In the genomic region with DNA sequence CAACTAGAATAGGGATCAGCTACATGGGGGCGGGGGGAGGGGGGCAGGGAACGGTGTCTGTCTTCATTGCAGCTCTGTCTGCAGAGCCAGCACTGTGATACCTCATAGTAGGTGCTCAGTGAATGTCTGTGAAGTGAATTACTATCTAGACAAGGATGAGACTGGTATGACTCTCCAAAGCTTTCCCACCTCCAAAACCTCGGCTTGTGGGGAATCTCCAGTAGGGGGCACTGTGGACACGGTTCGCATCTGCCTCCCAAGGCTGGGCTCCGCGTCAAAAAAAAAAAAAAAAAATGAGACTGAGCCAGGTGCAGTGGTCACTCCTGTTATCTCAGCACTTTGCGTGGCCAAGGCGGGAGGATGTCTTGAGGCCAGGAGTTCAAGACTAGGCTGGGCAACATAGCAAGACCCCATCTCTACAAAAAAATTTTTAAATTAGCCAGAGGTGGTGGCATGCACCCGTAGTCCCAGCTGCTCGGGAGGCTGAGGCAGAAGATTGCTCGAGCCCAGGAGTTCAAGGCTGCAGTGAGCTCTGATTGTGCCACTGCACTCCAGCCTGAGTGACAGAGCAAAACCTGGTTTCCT, we compare ENCODE assay signal across 1 cellular context.
TF ChIP-seq lines count a peak whose summit lies in the region.

No MANE protein-coding gene starts in this region.

TF ChIP-seq in K562, 482 proteins besides CTCF, POLR2A, EP300 and RAD21 (continued from another document and continues in another):
- no peak for TF ChIP-seq SFPQ (IDR thresholded peaks at IDR 0.05; ENCODE audit: low read depth, low read length)
- no peak for TF ChIP-seq ZBTB26 (CRISPR knock-in tag; IDR thresholded peaks at IDR 0.05)
- TF ChIP-seq, protein P1, sequence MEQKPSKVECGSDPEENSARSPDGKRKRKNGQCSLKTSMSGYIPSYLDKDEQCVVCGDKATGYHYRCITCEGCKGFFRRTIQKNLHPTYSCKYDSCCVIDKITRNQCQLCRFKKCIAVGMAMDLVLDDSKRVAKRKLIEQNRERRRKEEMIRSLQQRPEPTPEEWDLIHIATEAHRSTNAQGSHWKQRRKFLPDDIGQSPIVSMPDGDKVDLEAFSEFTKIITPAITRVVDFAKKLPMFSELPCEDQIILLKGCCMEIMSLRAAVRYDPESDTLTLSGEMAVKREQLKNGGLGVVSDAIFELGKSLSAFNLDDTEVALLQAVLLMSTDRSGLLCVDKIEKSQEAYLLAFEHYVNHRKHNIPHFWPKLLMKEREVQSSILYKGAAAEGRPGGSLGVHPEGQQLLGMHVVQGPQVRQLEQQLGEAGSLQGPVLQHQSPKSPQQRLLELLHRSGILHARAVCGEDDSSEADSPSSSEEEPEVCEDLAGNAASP (IDR thresholded peaks at IDR 0.05) = no peak
- no peak for TF ChIP-seq NCOA6 (IDR thresholded peaks at IDR 0.05)
- TF ChIP-seq, protein P2, sequence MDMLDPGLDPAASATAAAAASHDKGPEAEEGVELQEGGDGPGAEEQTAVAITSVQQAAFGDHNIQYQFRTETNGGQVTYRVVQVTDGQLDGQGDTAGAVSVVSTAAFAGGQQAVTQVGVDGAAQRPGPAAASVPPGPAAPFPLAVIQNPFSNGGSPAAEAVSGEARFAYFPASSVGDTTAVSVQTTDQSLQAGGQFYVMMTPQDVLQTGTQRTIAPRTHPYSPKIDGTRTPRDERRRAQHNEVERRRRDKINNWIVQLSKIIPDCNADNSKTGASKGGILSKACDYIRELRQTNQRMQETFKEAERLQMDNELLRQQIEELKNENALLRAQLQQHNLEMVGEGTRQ (CRISPR knock-in tag; IDR thresholded peaks at IDR 0.05) = no peak
- no peak for TF ChIP-seq ZNF232 (CRISPR knock-in tag; IDR thresholded peaks at IDR 0.05)
- TF ChIP-seq FOXA3 (CRISPR knock-in tag; conservative IDR thresholded peaks at IDR 0.05 in 1 of 2, IDR thresholded peaks at IDR 0.05 in 1 of 2) = no peak
- no peak for TF ChIP-seq TCFL5 (CRISPR knock-in tag; conservative IDR thresholded peaks at IDR 0.05)
- no peak for TF ChIP-seq NCOA1 (IDR thresholded peaks at IDR 0.05; ENCODE audit: low read depth)
- TF ChIP-seq PCBP1 (IDR thresholded peaks at IDR 0.05; ENCODE audit: low read depth, low read length, poor library complexity, severe bottlenecking) = no peak
- TF ChIP-seq RNF2 (IDR thresholded peaks at IDR 0.05) = no peak
- peak; percentile 43 for TF ChIP-seq CBFA2T2 (conservative IDR thresholded peaks at IDR 0.05)
- TF ChIP-seq ZBTB5 (IDR thresholded peaks at IDR 0.05) = no peak
- no peak for TF ChIP-seq SRSF3 (IDR thresholded peaks at IDR 0.05; ENCODE audit: insufficient read depth, low read length)
- no peak for TF ChIP-seq ZBTB17 (CRISPR knock-in tag; IDR thresholded peaks at IDR 0.05)
- TF ChIP-seq, protein P3, sequence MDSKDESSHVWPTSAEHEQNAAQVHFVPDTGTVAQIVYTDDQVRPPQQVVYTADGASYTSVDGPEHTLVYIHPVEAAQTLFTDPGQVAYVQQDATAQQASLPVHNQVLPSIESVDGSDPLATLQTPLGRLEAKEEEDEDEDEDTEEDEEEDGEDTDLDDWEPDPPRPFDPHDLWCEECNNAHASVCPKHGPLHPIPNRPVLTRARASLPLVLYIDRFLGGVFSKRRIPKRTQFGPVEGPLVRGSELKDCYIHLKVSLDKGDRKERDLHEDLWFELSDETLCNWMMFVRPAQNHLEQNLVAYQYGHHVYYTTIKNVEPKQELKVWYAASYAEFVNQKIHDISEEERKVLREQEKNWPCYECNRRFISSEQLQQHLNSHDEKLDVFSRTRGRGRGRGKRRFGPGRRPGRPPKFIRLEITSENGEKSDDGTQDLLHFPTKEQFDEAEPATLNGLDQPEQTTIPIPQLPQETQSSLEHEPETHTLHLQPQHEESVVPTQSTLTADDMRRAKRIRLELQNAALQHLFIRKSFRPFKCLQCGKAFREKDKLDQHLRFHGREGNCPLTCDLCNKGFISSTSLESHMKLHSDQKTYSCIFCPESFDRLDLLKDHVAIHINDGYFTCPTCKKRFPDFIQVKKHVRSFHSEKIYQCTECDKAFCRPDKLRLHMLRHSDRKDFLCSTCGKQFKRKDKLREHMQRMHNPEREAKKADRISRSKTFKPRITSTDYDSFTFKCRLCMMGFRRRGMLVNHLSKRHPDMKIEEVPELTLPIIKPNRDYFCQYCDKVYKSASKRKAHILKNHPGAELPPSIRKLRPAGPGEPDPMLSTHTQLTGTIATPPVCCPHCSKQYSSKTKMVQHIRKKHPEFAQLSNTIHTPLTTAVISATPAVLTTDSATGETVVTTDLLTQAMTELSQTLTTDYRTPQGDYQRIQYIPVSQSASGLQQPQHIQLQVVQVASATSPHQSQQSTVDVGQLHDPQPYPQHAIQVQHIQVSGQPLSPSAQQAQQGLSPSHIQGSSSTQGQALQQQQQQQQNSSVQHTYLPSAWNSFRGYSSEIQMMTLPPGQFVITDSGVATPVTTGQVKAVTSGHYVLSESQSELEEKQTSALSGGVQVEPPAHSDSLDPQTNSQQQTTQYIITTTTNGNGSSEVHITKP (IDR thresholded peaks at IDR 0.05; ENCODE audit: partially characterized antibody) = no peak
- no peak for TF ChIP-seq FOXJ2 (tag; IDR thresholded peaks at IDR 0.05)
- TF ChIP-seq, protein P4, sequence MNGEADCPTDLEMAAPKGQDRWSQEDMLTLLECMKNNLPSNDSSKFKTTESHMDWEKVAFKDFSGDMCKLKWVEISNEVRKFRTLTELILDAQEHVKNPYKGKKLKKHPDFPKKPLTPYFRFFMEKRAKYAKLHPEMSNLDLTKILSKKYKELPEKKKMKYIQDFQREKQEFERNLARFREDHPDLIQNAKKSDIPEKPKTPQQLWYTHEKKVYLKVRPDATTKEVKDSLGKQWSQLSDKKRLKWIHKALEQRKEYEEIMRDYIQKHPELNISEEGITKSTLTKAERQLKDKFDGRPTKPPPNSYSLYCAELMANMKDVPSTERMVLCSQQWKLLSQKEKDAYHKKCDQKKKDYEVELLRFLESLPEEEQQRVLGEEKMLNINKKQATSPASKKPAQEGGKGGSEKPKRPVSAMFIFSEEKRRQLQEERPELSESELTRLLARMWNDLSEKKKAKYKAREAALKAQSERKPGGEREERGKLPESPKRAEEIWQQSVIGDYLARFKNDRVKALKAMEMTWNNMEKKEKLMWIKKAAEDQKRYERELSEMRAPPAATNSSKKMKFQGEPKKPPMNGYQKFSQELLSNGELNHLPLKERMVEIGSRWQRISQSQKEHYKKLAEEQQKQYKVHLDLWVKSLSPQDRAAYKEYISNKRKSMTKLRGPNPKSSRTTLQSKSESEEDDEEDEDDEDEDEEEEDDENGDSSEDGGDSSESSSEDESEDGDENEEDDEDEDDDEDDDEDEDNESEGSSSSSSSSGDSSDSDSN (IDR thresholded peaks at IDR 0.05; ENCODE audit: borderline replicate concordance in 1 of 2, low read depth in 2 of 2, low read length in 2 of 2) = no peak
- 0 out of 4 replicates have a peak, but pooled peaks of 1 of the 2 experiments have one; percentile 12 for TF ChIP-seq ETV6 (IDR thresholded peaks at IDR 0.05; ENCODE audit: borderline replicate concordance in 1 of 2, low read depth in 2 of 2, low read length in 1 of 2)
- no peak for TF ChIP-seq ETV6 (CRISPR knock-in tag; IDR thresholded peaks at IDR 0.05; ENCODE audit: borderline replicate concordance)
- TF ChIP-seq ZNF830 (CRISPR knock-in tag; IDR thresholded peaks at IDR 0.05) = no peak
- TF ChIP-seq POLR3A (IDR thresholded peaks at IDR 0.05; ENCODE audit: borderline replicate concordance, extremely low read depth, insufficient read depth, insufficient read length) = no peak
- no peak for TF ChIP-seq SRF (CRISPR knock-in tag; IDR thresholded peaks at IDR 0.05)
- TF ChIP-seq ZBED1 (IDR thresholded peaks at IDR 0.05) = no peak; the same call in 1 of the 2 replicates
- no peak for TF ChIP-seq MAFF (IDR thresholded peaks at IDR 0.05; ENCODE audit: low read length)
- no peak for TF ChIP-seq CUX1 (CRISPR knock-in tag; IDR thresholded peaks at IDR 0.05)
- 0 out of 3 replicates have a peak, but pooled peaks of 1 of the 2 experiments have one; percentile 49 for TF ChIP-seq CBX3 (IDR thresholded peaks at IDR 0.05; ENCODE audit: borderline replicate concordance in 1 of 2, low read length in 2 of 2)
- peak in 1 of 2 experiments; percentile 37; a peak in 1 of 4 replicates for TF ChIP-seq MAZ (CRISPR knock-in tag; conservative IDR thresholded peaks at IDR 0.05 in 1 of 2, IDR thresholded peaks at IDR 0.05 in 1 of 2)
- peak; percentile 28; the same call in 1 of the 2 replicates for TF ChIP-seq TEAD4 (IDR thresholded peaks at IDR 0.05; ENCODE audit: low read length)
- TF ChIP-seq TEAD4 (CRISPR knock-in tag; IDR thresholded peaks at IDR 0.05; ENCODE audit: borderline replicate concordance) = no peak
- TF ChIP-seq ZNF696 (CRISPR knock-in tag; conservative IDR thresholded peaks at IDR 0.05) = no peak
- no peak for TF ChIP-seq HDAC6 (IDR thresholded peaks at IDR 0.05; ENCODE audit: low read depth, low read length)
- no peak for TF ChIP-seq SRSF1 (IDR thresholded peaks at IDR 0.05; ENCODE audit: low read depth, low read length)
- TF ChIP-seq, protein P5, sequence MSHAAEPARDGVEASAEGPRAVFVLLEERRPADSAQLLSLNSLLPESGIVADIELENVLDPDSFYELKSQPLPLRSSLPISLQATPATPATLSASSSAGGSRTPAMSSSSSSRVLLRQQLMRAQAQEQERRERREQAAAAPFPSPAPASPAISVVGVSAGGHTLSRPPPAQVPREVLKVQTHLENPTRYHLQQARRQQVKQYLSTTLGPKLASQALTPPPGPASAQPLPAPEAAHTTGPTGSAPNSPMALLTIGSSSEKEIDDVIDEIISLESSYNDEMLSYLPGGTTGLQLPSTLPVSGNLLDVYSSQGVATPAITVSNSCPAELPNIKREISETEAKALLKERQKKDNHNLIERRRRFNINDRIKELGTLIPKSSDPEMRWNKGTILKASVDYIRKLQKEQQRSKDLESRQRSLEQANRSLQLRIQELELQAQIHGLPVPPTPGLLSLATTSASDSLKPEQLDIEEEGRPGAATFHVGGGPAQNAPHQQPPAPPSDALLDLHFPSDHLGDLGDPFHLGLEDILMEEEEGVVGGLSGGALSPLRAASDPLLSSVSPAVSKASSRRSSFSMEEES (CRISPR knock-in tag; IDR thresholded peaks at IDR 0.05) = no peak
- no peak for TF ChIP-seq ZBTB1 (CRISPR knock-in tag; IDR thresholded peaks at IDR 0.05; ENCODE audit: borderline replicate concordance, low read depth)
